In the genomic region with DNA sequence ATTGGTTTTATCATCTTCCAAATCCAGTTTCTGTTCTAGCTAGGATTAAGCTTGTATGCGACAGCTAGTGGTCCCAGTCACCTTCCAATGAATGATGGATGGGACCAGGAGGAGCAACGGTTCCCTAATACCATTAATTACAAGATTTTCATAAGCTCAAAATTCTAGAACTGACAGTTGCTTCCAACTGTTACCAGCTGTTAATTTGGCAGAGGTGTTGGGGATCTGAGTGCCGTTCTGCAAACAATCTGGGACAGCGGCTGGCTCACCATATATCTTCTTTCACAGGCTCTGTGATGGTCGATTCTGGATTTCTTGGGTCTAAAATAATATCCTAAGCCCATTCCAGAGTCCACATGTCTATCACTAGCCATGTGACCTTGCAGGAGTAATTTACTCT, we compare ENCODE assay signal across 24 cellular contexts.
"Had no signal": no experiment of that assay in that cellular context is flagged by ENCODE, and none has a peak within 500 bp of the region (broad histone marks: within the 10 kb centered on the region; RNA-seq: fewer than 3 reads in every experiment).

No MANE protein-coding gene starts in this region.

- H3K9me3 Mint-ChIP-seq: activated naive CD4-positive, alpha-beta T cell treated with anti-CD3 and anti-CD28 coated beads for 36 hours; activated naive CD8-positive, alpha-beta T cell treated with anti-CD3 and anti-CD28 coated beads, Interleukin-2, amount 10 ng/mL, durations not matched to agents 7 days and 5 days; endodermal cell; stimulated activated naive B cell treated with anti-CD40 and anti-IgM and Interleukin-4, amounts not matched to agents 10 μg/mL and 1 μg/mL and 100 μg/mL, for 72 hours had no signal

- DNase-seq: activated B cell treated with CpG ODN at 0.5 μM for 24 hours; activated CD4-positive, alpha-beta T cell treated with anti-CD3 and anti-CD28 coated beads for 4 hours; activated CD4-positive, alpha-beta T cell treated with anti-CD3 and anti-CD28 coated beads, Interleukin-2, amount 50 U/mL, for 48 hours; activated naive CD4-positive, alpha-beta T cell treated with anti-CD3 and anti-CD28 coated beads for 36 hours; activated naive CD8-positive, alpha-beta T cell treated with anti-CD3 and anti-CD28 coated beads, Interleukin-2, amount 10 ng/mL, durations not matched to agents 7 days and 5 days; activated T-cell treated with anti-CD3 and anti-CD28 coated beads, Interleukin-2, amount 50 U/mL, for 48 hours; amygdala; cortex of kidney; endodermal cell; esophagus squamous epithelium; heart right ventricle; islet precursor cell; left cardiac atrium; nucleus accumbens; stimulated activated CD4-positive, alpha-beta T cell treated with anti-CD3 and anti-CD28 coated beads, Interleukin-15, amount 100 ng/mL, for 24 hours; stimulated activated naive B cell treated with anti-CD40 and anti-IgM and Interleukin-4, amounts not matched to agents 10 μg/mL and 1 μg/mL and 100 μg/mL, for 72 hours; T1000; transverse colon; uterus had no signal

- ATAC-seq: heart right ventricle; left cardiac atrium; sciatic nerve; stimulated activated naive B cell treated with anti-CD40 and anti-IgM and Interleukin-4, amounts not matched to agents 10 μg/mL and 1 μg/mL and 100 μg/mL, for 72 hours had no signal

- H3K4me1 Mint-ChIP-seq: activated naive CD8-positive, alpha-beta T cell treated with anti-CD3 and anti-CD28 coated beads, Interleukin-2, amount 10 ng/mL, durations not matched to agents 7 days and 5 days had no signal

- H3K4me3 Mint-ChIP-seq: activated B cell treated with CpG ODN at 0.5 μM for 24 hours; activated naive CD4-positive, alpha-beta T cell treated with anti-CD3 and anti-CD28 coated beads for 36 hours; activated naive CD8-positive, alpha-beta T cell treated with anti-CD3 and anti-CD28 coated beads, Interleukin-2, amount 10 ng/mL, durations not matched to agents 7 days and 5 days; endodermal cell; memory B cell; stimulated activated naive B cell treated with anti-CD40 and anti-IgM and Interleukin-4, amounts not matched to agents 10 μg/mL and 1 μg/mL and 100 μg/mL, for 72 hours had no signal

- H3K27ac ChIP-seq: cardiac muscle cell, esophagus squamous epithelium, heart right ventricle, parathyroid adenoma, transverse colon, uterus had no signal

- H3K9me3 ChIP-seq: esophagus squamous epithelium, heart right ventricle, transverse colon, uterus had no signal

- H3K4me1 ChIP-seq: esophagus squamous epithelium, parathyroid adenoma, transverse colon, uterus had no signal

- H3K4me3 ChIP-seq: cardiac muscle cell, esophagus squamous epithelium, heart right ventricle, smooth muscle cell, transverse colon, uterus had no signal

- H3K27ac Mint-ChIP-seq: activated B cell treated with CpG ODN at 0.5 μM for 24 hours; activated naive CD4-positive, alpha-beta T cell treated with anti-CD3 and anti-CD28 coated beads for 36 hours; activated naive CD8-positive, alpha-beta T cell treated with anti-CD3 and anti-CD28 coated beads, Interleukin-2, amount 10 ng/mL, durations not matched to agents 7 days and 5 days; endodermal cell; memory B cell; stimulated activated naive B cell treated with anti-CD40 and anti-IgM and Interleukin-4, amounts not matched to agents 10 μg/mL and 1 μg/mL and 100 μg/mL, for 72 hours had no signal

- H3K27me3 ChIP-seq: cardiac muscle cell, esophagus squamous epithelium, heart right ventricle, transverse colon, uterus had no signal

- H3K36me3 ChIP-seq: cardiac muscle cell, esophagus squamous epithelium, heart right ventricle, transverse colon, uterus had no signal

- H3K27me3 Mint-ChIP-seq: activated B cell treated with CpG ODN at 0.5 μM for 24 hours; memory B cell; stimulated activated naive B cell treated with anti-CD40 and anti-IgM and Interleukin-4, amounts not matched to agents 10 μg/mL and 1 μg/mL and 100 μg/mL, for 72 hours had no signal

- H3K36me3 Mint-ChIP-seq: activated naive CD8-positive, alpha-beta T cell treated with anti-CD3 and anti-CD28 coated beads, Interleukin-2, amount 10 ng/mL, durations not matched to agents 7 days and 5 days; stimulated activated naive B cell treated with anti-CD40 and anti-IgM and Interleukin-4, amounts not matched to agents 10 μg/mL and 1 μg/mL and 100 μg/mL, for 72 hours had no signal
